Comparison of ENCODE assay signal across 24 cellular contexts in genomic region chr7:30310674-30311362, GRCh38.
"Had no signal": no experiment of that assay in that cellular context is flagged by ENCODE, and none has a peak within 500 bp of the region (broad histone marks: within the 10 kb centered on the region; RNA-seq: fewer than 3 reads in every experiment).

No MANE protein-coding gene starts in this region.

- H3K27ac ChIP-seq: cardiac muscle cell, gastrocnemius medialis, tibial artery, vagina had no signal

- H3K36me3 ChIP-seq: cardiac muscle cell, gastrocnemius medialis, tibial artery, vagina had no signal

- H3K27me3 Mint-ChIP-seq: activated naive CD8-positive, alpha-beta T cell; dendritic cell treated with granulocyte-macrophage colony-stimulating factor and Interleukin-4, amounts not matched to agents 40 ng/mL and 50 ng/mL, for 4 days had no signal

- DNase-seq: activated CD4-positive, alpha-beta T cell treated with anti-CD3 and anti-CD28 coated beads, Interleukin-2, amount 50 U/mL, for 1 hour; activated gamma-delta T cell treated with Interleukin-2 at 50 U/mL for 16 hours; activated T-cell treated with anti-CD3 and anti-CD28 coated beads, Interleukin-2, amount 50 U/mL, for 72 hours; effector CD8-positive, alpha-beta T cell; gastrocnemius medialis; head of caudate nucleus; kidney; nucleus accumbens; posterior cingulate gyrus; retina; stimulated activated naive CD4-positive, alpha-beta T cell; substantia nigra; T-helper 1 cell; T-helper 9 cell; tibial artery had no signal

- H3K4me3 Mint-ChIP-seq: activated naive CD8-positive, alpha-beta T cell; activated T-cell treated with anti-CD3 and anti-CD28 coated beads, Interleukin-2, amount 50 U/mL, for 72 hours; dendritic cell treated with granulocyte-macrophage colony-stimulating factor and Interleukin-4, amounts not matched to agents 40 ng/mL and 50 ng/mL, for 4 days; mesothelial cell of epicardium; nephron had no signal

- H3K27me3 ChIP-seq: cardiac muscle cell, gastrocnemius medialis, tibial artery, vagina had no signal

- H3K9me3 ChIP-seq: gastrocnemius medialis, tibial artery, vagina had no signal

- FAIRE-seq: kidney had no signal

- H3K9me3 Mint-ChIP-seq: activated T-cell treated with anti-CD3 and anti-CD28 coated beads, Interleukin-2, amount 50 U/mL, for 72 hours; dendritic cell treated with granulocyte-macrophage colony-stimulating factor and Interleukin-4, amounts not matched to agents 40 ng/mL and 50 ng/mL, for 4 days; mesothelial cell of epicardium; nephron had no signal

- H3K36me3 Mint-ChIP-seq: mesothelial cell of epicardium had no signal

- ATAC-seq: activated CD4-positive, CD25-positive, alpha-beta regulatory T cell treated with anti-CD3 and anti-CD28 coated beads, Interleukin-2, amount 50 U/mL, for 24 hours; activated T-cell treated with anti-CD3 and anti-CD28 coated beads, Interleukin-2, amount 50 U/mL, for 72 hours; left lobe of liver had no signal

- H3K27ac Mint-ChIP-seq: activated naive CD8-positive, alpha-beta T cell; activated T-cell treated with anti-CD3 and anti-CD28 coated beads, Interleukin-2, amount 50 U/mL, for 72 hours; mesothelial cell of epicardium; nephron had no signal

- H3K4me3 ChIP-seq: cardiac muscle cell, gastrocnemius medialis, lung, tibial artery, vagina had no signal
